ENCODE assay signal across 1 cellular context in the genomic region with DNA sequence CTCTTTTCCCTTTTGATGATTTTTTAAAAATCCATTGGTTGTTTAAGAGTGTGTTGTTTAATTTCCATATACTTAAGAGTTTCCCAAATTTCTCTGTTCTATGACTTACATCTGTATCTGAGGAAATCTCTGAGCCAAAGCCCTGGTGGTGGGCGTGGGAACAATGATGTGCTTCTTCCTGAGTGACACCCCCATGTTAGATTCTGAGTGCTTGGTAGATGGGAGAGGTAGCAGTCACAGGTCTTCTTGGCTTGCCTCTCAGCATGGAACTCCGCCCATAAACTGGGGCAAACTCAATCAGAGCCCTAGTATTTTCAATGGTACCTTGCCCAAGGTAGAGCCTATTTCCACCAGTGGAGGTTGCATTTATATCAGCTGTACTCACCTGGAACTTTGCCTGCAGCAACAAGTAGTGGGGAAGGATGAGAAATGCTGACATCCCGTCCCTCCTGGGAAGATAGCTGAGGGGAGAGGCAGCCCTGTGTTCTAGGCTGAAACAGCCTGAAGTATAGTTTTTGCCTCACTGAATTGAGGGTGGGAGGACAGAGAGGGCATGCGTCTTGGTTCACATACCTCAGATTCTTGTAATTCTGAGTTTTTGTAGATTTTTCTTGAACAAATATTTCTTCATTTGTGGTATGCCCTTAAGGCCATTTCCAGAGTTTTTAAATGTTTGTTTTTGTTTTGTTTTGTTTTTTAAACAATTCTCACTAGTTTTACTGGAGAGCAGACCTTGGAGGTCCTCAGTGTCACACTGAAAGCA.
TF ChIP-seq lines count a peak whose summit lies in the region.

No MANE protein-coding gene starts in this region.

TF ChIP-seq in IMR-90, 13 proteins besides CTCF, POLR2A, EP300 and RAD21:
- TF ChIP-seq CEBPB (IDR thresholded peaks at IDR 0.05; ENCODE audit: low read depth, low read length) = no peak
- TF ChIP-seq, protein P1, sequence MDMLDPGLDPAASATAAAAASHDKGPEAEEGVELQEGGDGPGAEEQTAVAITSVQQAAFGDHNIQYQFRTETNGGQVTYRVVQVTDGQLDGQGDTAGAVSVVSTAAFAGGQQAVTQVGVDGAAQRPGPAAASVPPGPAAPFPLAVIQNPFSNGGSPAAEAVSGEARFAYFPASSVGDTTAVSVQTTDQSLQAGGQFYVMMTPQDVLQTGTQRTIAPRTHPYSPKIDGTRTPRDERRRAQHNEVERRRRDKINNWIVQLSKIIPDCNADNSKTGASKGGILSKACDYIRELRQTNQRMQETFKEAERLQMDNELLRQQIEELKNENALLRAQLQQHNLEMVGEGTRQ (IDR thresholded peaks at IDR 0.05; ENCODE audit: low read depth, low read length) = no peak
- TF ChIP-seq RFX5 (IDR thresholded peaks at IDR 0.05; ENCODE audit: low read depth, low read length) = no peak
- TF ChIP-seq MAZ (IDR thresholded peaks at IDR 0.05; ENCODE audit: borderline replicate concordance, low read depth, low read length) = no peak
- TF ChIP-seq RCOR1 (IDR thresholded peaks at IDR 0.05; ENCODE audit: insufficient replicate concordance, low read length) = no peak
- no peak for TF ChIP-seq FOS (IDR thresholded peaks at IDR 0.05; ENCODE audit: low read depth, low read length)
- TF ChIP-seq SMC3 (IDR thresholded peaks at IDR 0.05; ENCODE audit: low read depth, low read length) = no peak
- no peak for TF ChIP-seq CHD1 (IDR thresholded peaks at IDR 0.05; ENCODE audit: low read depth, low read length)
- no peak for TF ChIP-seq NFE2L2 (IDR thresholded peaks at IDR 0.05; ENCODE audit: low read depth, low read length)
- TF ChIP-seq MXI1 (IDR thresholded peaks at IDR 0.05; ENCODE audit: borderline replicate concordance, low read depth, low read length) = no peak
- TF ChIP-seq, protein P2, sequence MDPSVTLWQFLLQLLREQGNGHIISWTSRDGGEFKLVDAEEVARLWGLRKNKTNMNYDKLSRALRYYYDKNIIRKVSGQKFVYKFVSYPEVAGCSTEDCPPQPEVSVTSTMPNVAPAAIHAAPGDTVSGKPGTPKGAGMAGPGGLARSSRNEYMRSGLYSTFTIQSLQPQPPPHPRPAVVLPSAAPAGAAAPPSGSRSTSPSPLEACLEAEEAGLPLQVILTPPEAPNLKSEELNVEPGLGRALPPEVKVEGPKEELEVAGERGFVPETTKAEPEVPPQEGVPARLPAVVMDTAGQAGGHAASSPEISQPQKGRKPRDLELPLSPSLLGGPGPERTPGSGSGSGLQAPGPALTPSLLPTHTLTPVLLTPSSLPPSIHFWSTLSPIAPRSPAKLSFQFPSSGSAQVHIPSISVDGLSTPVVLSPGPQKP (IDR thresholded peaks at IDR 0.05; ENCODE audit: borderline replicate concordance, low read depth, low read length) = no peak
- no peak for TF ChIP-seq BHLHE40 (IDR thresholded peaks at IDR 0.05; ENCODE audit: low read depth, low read length)
- no peak for TF ChIP-seq MAFK (IDR thresholded peaks at IDR 0.05; ENCODE audit: low read depth, low read length)
